In the genomic region with DNA sequence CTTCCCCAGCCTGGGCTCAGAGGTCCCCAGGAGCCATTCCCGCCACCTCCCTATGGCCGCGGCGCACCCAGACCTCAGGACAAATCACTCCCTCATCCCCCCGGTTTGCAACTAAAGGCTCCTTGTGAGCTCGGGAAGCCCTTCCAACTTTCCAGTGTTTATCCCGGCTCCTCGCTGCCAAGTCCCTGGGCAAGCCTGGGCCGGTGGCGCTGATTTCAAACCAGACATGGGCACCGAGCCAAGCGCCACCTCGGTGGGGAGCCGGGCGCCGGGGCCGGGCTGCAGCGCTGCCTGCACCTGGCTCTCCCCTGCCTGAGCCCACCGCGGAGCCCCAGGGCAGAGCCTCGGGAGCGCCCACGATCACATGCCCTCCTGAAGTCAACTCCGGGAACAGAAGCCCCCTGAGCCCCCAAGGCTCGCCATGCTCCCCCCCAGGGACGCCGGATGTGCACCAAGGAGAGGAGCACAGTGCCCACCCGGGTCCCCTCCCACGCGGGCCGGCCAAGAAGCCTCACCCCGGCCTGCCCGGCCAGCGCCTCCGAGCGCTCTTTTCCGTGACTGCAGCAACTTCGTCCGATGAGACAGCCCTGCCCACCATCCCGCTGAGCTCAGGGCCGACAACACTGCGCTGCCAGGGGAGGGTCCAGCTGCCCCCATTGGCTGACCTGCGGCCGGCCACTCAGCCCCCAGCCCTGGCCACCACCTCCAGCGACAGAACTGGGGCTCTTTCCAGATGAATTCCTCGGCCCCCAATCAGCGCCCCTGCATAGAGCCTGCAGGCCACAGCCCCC, we compare ENCODE assay signal across 8 cellular contexts. TPM values are rescaled to one million over a fixed set of nuclear protein-coding genes. Genes with fewer than 3 reads are reported as not detected.
DNase-seq lines count a peak whose midpoint lies in the region; ATAC-seq and TF ChIP-seq lines count a peak whose summit lies in the region.

No MANE protein-coding gene starts in this region.

- H3K27me3 Mint-ChIP-seq in activated T-helper 2 cell treated with anti-CD3 and anti-CD28 coated beads, Interferon-gamma antibody, Interleukin-2, Interleukin-4, amounts not matched to agents 10 μg/mL and 5 μg/mL and 100 μg/mL, durations not matched to agents 14 hours and 24 hours and 36 hours (ENCODE audit: low read depth) = no peaks in the 10 kb centered on the region

- 20 to 24% methylated on average over 9 to 47 of the region's 47 CpGs for WGBS in testis, 2 donors

- DNase-seq in Ammon's horn (ENCODE audit: low spot score) (peak; percentile 77), NCI-H2107 treated with DMSO at 0.1 percent for 48 hours (lab: John Stamatoyannopoulos, UW; ENCODE audit: unreplicated experiment) (peak; percentile 69), caudate nucleus (lab: John Stamatoyannopoulos, UW) (peak in 53 of 61 donors; percentile 22 to 85 (median 60)), left lung (peak; percentile 75 to 85), testis (peak; percentile 79), SKM-1 treated with dmso at 0.1 percent for 144 hours (lab: John Stamatoyannopoulos, UW; ENCODE audit: unreplicated experiment) (no peak)
- DNase-seq in activated T-helper 2 cell treated with anti-CD3 and anti-CD28 coated beads, Interferon-gamma antibody, Interleukin-2, Interleukin-4, amounts not matched to agents 10 μg/mL and 5 μg/mL and 100 μg/mL, durations not matched to agents 14 hours and 24 hours and 36 hours (ENCODE audit: low spot score) = no peak

- TF ChIP-seq CTCF in left lung (IDR thresholded peaks at IDR 0.05) = no peak
- no peak for TF ChIP-seq CTCF in testis (IDR thresholded peaks at IDR 0.05)

- ATAC-seq in left lung = peak; percentile 17
- no peak for ATAC-seq in GM19324 (IDR thresholded peaks at IDR 0.05; ENCODE audit: low FRiP score, unreplicated experiment)

- intact Hi-C loops in left lung (cut with DNase I) (no loop called here), testis (cut with DNase I; ENCODE audit: low total_unique reads) (loop anchor here (5.0 kb wide), 1 partner anchor 50 kb away; the partner anchor contains the start of gene NCOR2)
- intact Hi-C loops in activated T-helper 2 cell treated with anti-CD3 and anti-CD28 coated beads, Interferon-gamma antibody, Interleukin-2, Interleukin-4, amounts not matched to agents 10 μg/mL and 5 μg/mL and 100 μg/mL, durations not matched to agents 14 hours and 24 hours and 36 hours (cut with micrococcal nuclease) = no loop called here

- H3K27me3 ChIP-seq in left lung (peaks cover 0 to 5% of the 10 kb centered on the region in 2 donors), testis (no peaks in the 10 kb centered on the region)

- H3K4me1 ChIP-seq in left lung = peaks cover 54 to 82% of the 10 kb centered on the region in 2 donors
- peaks cover 74% of the 10 kb centered on the region for H3K4me1 ChIP-seq in testis

- H3K27ac Mint-ChIP-seq in activated T-helper 2 cell treated with anti-CD3 and anti-CD28 coated beads, Interferon-gamma antibody, Interleukin-2, Interleukin-4, amounts not matched to agents 10 μg/mL and 5 μg/mL and 100 μg/mL, durations not matched to agents 14 hours and 24 hours and 36 hours = no peak overlapping the region

- peak overlapping the region; percentile 97 for H3K27ac ChIP-seq in caudate nucleus (ENCODE audit: low read depth, low read length)
- peak overlapping the region; percentile 89 to 97 for H3K27ac ChIP-seq in left lung
- peak overlapping the region; percentile 93 to 97 for H3K27ac ChIP-seq in testis

- TF ChIP-seq POLR2A in testis (IDR thresholded peaks at IDR 0.05) = no peak

- H3K4me3 Mint-ChIP-seq in activated T-helper 2 cell treated with anti-CD3 and anti-CD28 coated beads, Interferon-gamma antibody, Interleukin-2, Interleukin-4, amounts not matched to agents 10 μg/mL and 5 μg/mL and 100 μg/mL, durations not matched to agents 14 hours and 24 hours and 36 hours (ENCODE audit: low read depth) = no peak overlapping the region

- H3K36me3 Mint-ChIP-seq in activated T-helper 2 cell treated with anti-CD3 and anti-CD28 coated beads, Interferon-gamma antibody, Interleukin-2, Interleukin-4, amounts not matched to agents 10 μg/mL and 5 μg/mL and 100 μg/mL, durations not matched to agents 14 hours and 24 hours and 36 hours (ENCODE audit: low read depth) = no peaks in the 10 kb centered on the region

- H3K4me3 ChIP-seq in left lung (peak overlapping the region; percentile 21 to 36), testis (peak overlapping the region; percentile 40 to 41)

- H3K4me1 Mint-ChIP-seq in activated T-helper 2 cell treated with anti-CD3 and anti-CD28 coated beads, Interferon-gamma antibody, Interleukin-2, Interleukin-4, amounts not matched to agents 10 μg/mL and 5 μg/mL and 100 μg/mL, durations not matched to agents 14 hours and 24 hours and 36 hours (ENCODE audit: low read depth) = no peaks in the 10 kb centered on the region

- H3K36me3 ChIP-seq in left lung (peaks cover 0 to 11% of the 10 kb centered on the region in 2 donors), testis (ENCODE audit: low read depth, missing control alignments) (no peaks in the 10 kb centered on the region)

- H3K9me3 Mint-ChIP-seq in activated T-helper 2 cell treated with anti-CD3 and anti-CD28 coated beads, Interferon-gamma antibody, Interleukin-2, Interleukin-4, amounts not matched to agents 10 μg/mL and 5 μg/mL and 100 μg/mL, durations not matched to agents 14 hours and 24 hours and 36 hours = no peaks in the 10 kb centered on the region

- H3K9me3 ChIP-seq in left lung (no peaks in the 10 kb centered on the region), testis (no peaks in the 10 kb centered on the region)

RNA-seq across cellular contexts. Expression of gene NCOR2, which starts 50.0 kb away (rescaled TPM):
- total RNA-seq in left lung (100 to 1,000 TPM; 289 to 331 TPM), testis (100 to 1,000 TPM; 212 TPM)
- 62.6 TPM for polyA plus RNA-seq in testis (ENCODE audit: insufficient read depth, low read depth, low replicate concordance)
- 109 and 119 TPM in 2 replicates for total RNA-seq in activated T-helper 2 cell treated with anti-CD3 and anti-CD28 coated beads, Interferon-gamma antibody, Interleukin-2, Interleukin-4, amounts not matched to agents 10 μg/mL and 5 μg/mL and 100 μg/mL, durations not matched to agents 14 hours and 24 hours and 36 hours

Comparison
In these comparisons a context has a peak if more than half of its experiments do, and no peak if none do; other contexts are left out.
1. DNase-seq: peak in Ammon's horn (single experiment), NCI-H2107 treated with DMSO at 0.1 percent for 48 hours (single experiment), caudate nucleus (53 of 61), left lung (2 of 2) and testis (single experiment); none in SKM-1 treated with dmso at 0.1 percent for 144 hours (single experiment) and activated T-helper 2 cell treated with anti-CD3 and anti-CD28 coated beads, Interferon-gamma antibody, Interleukin-2, Interleukin-4, amounts not matched to agents 10 μg/mL and 5 μg/mL and 100 μg/mL, durations not matched to agents 14 hours and 24 hours and 36 hours (single experiment).
2. Peak in every context shown above with its lines, with median percentiles within 50 percentile points of each other: H3K27ac ChIP-seq.